ENCODE assay signal across 8 cellular contexts in genomic region chr1:174874337-174875053, GRCh38.
DNase-seq lines count a peak whose midpoint lies in the region; ATAC-seq and TF ChIP-seq lines count a peak whose summit lies in the region.

No MANE protein-coding gene starts in this region.

- no peak for TF ChIP-seq CTCF in CD4-positive, alpha-beta T cell (IDR thresholded peaks at IDR 0.05)
- no peak for TF ChIP-seq CTCF in brain microvascular endothelial cell (IDR thresholded peaks at IDR 0.05; ENCODE audit: low read depth, low read length, missing control alignments)

- no peak overlapping the region for H3K4me3 ChIP-seq in brain microvascular endothelial cell (ENCODE audit: low read depth, low read length)

- peak overlapping the region; percentile 89 for H3K4me3 Mint-ChIP-seq in CD4-positive, alpha-beta T cell
- peak overlapping the region; percentile 42 for H3K4me3 Mint-ChIP-seq in activated naive CD8-positive, alpha-beta T cell treated with anti-CD3 and anti-CD28 coated beads, Interleukin-2, amount 50 U/mL, for 24 hours
- H3K4me3 Mint-ChIP-seq in natural killer cell treated with Interleukin-12 subunit alpha and Interleukin-12 subunit beta and Interleukin-15 and Interleukin-18, amount 100 ng/mL, for 72 hours = peak overlapping the region; percentile 67

- no peaks in the 10 kb centered on the region for H3K36me3 ChIP-seq in brain microvascular endothelial cell (replicated peaks)

- H3K27ac Mint-ChIP-seq in CD4-positive, alpha-beta T cell = peak overlapping the region; percentile 78
- H3K27ac Mint-ChIP-seq in activated naive CD8-positive, alpha-beta T cell treated with anti-CD3 and anti-CD28 coated beads, Interleukin-2, amount 50 U/mL, for 24 hours = peak overlapping the region; percentile 49
- peak overlapping the region in 1 of 2 donors; percentile 59 for H3K27ac Mint-ChIP-seq in natural killer cell treated with Interleukin-12 subunit alpha and Interleukin-12 subunit beta and Interleukin-15 and Interleukin-18, amount 100 ng/mL, for 72 hours

- in situ Hi-C loops in brain microvascular endothelial cell (cut with HindIII; ENCODE audit: low pct_ligation_motif_present, low sequenced_read_pairs) = no loop called here

- H3K9me3 Mint-ChIP-seq in CD4-positive, alpha-beta T cell = no peaks in the 10 kb centered on the region
- no peaks in the 10 kb centered on the region for H3K9me3 Mint-ChIP-seq in activated naive CD8-positive, alpha-beta T cell treated with anti-CD3 and anti-CD28 coated beads, Interleukin-2, amount 50 U/mL, for 24 hours
- no peaks in the 10 kb centered on the region for H3K9me3 Mint-ChIP-seq in natural killer cell treated with Interleukin-12 subunit alpha and Interleukin-12 subunit beta and Interleukin-15 and Interleukin-18, amount 100 ng/mL, for 72 hours

- POLR2A ChIA-PET in CD4-positive, alpha-beta T cell (lab: Charles Lee) = interaction anchor here (1.2 to 5.0 kb wide), 4 partner anchors 75 to 125 kb away, joined by 3 to 32 read pairs (median 10); partner anchors contain the start of gene CACYBP

- no peaks in the 10 kb centered on the region for H3K9me3 ChIP-seq in CD4-positive, alpha-beta T cell (ENCODE audit: control insufficient read depth, low read length)

- H3K27ac ChIP-seq in CD4-positive, alpha-beta T cell (ENCODE audit: low read depth, low read length) = no peak overlapping the region
- no peak overlapping the region for H3K27ac ChIP-seq in brain microvascular endothelial cell

- DNase-seq in CD4-positive, alpha-beta T cell = no peak
- no peak for DNase-seq in activated naive CD8-positive, alpha-beta T cell treated with anti-CD3 and anti-CD28 coated beads, Interleukin-2, amount 50 U/mL, for 24 hours
- no peak for DNase-seq in natural killer cell treated with Interleukin-12 subunit alpha and Interleukin-12 subunit beta and Interleukin-15 and Interleukin-18, amount 100 ng/mL, for 72 hours (ENCODE audit: low spot score)
- DNase-seq in brain microvascular endothelial cell (no peak), RKO (ENCODE audit: low spot score) (no peak)
- no peak for DNase-seq in activated CD8-positive, alpha-beta memory T cell treated with anti-CD3 and anti-CD28 coated beads, Interleukin-2, amount 50 U/mL, for 48 hours

- no peaks in the 10 kb centered on the region for H3K27me3 Mint-ChIP-seq in CD4-positive, alpha-beta T cell
- H3K27me3 Mint-ChIP-seq in activated naive CD8-positive, alpha-beta T cell treated with anti-CD3 and anti-CD28 coated beads, Interleukin-2, amount 50 U/mL, for 24 hours = no peaks in the 10 kb centered on the region
- no peaks in the 10 kb centered on the region for H3K27me3 Mint-ChIP-seq in natural killer cell treated with Interleukin-12 subunit alpha and Interleukin-12 subunit beta and Interleukin-15 and Interleukin-18, amount 100 ng/mL, for 72 hours

- H3K36me3 Mint-ChIP-seq in CD4-positive, alpha-beta T cell (ENCODE audit: low read depth) = no peaks in the 10 kb centered on the region
- no peaks in the 10 kb centered on the region for H3K36me3 Mint-ChIP-seq in activated naive CD8-positive, alpha-beta T cell treated with anti-CD3 and anti-CD28 coated beads, Interleukin-2, amount 50 U/mL, for 24 hours (ENCODE audit: low read depth)
- peaks cover 1% of the 10 kb centered on the region for H3K36me3 Mint-ChIP-seq in natural killer cell treated with Interleukin-12 subunit alpha and Interleukin-12 subunit beta and Interleukin-15 and Interleukin-18, amount 100 ng/mL, for 72 hours

- H3K4me1 Mint-ChIP-seq in CD4-positive, alpha-beta T cell (ENCODE audit: low read depth) = peaks cover 35% of the 10 kb centered on the region
- peaks cover 30% of the 10 kb centered on the region for H3K4me1 Mint-ChIP-seq in activated naive CD8-positive, alpha-beta T cell treated with anti-CD3 and anti-CD28 coated beads, Interleukin-2, amount 50 U/mL, for 24 hours
- H3K4me1 Mint-ChIP-seq in natural killer cell treated with Interleukin-12 subunit alpha and Interleukin-12 subunit beta and Interleukin-15 and Interleukin-18, amount 100 ng/mL, for 72 hours (ENCODE audit: low read depth in 2 of 2) = peaks cover 14 to 18% of the 10 kb centered on the region in 2 donors

- CTCF ChIA-PET in CD4-positive, alpha-beta T cell (lab: Charles Lee) = interaction anchor here (1.1 to 1.2 kb wide), 2 partner anchors 11 to 126 kb away, joined by 3 to 4 read pairs; no protein-coding TSS in a partner anchor

- ATAC-seq in CD4-positive, alpha-beta T cell (ENCODE audit: poor library complexity) = no peak
- peak; percentile 71 for ATAC-seq in GM18873 (IDR thresholded peaks at IDR 0.05; ENCODE audit: low FRiP score, unreplicated experiment)
- peak; percentile 68 for ATAC-seq in HG03354 (IDR thresholded peaks at IDR 0.05; ENCODE audit: poor library complexity, severe bottlenecking, unreplicated experiment)
- ATAC-seq in activated naive CD8-positive, alpha-beta T cell treated with anti-CD3 and anti-CD28 coated beads, Interleukin-2, amount 50 U/mL, for 24 hours = no peak
- no peak for ATAC-seq in natural killer cell treated with Interleukin-12 subunit alpha and Interleukin-12 subunit beta and Interleukin-15 and Interleukin-18, amount 100 ng/mL, for 72 hours

- intact Hi-C loops in CD4-positive, alpha-beta T cell (cut with DNase I, micrococcal nuclease) = loop anchor here in 1 of 2 experiments (5.0 kb wide), 1 partner anchor 93 kb away; no protein-coding TSS in a partner anchor

- no peaks in the 10 kb centered on the region for H3K27me3 ChIP-seq in CD4-positive, alpha-beta T cell (ENCODE audit: control insufficient read depth, insufficient read depth, low read length)
- no peaks in the 10 kb centered on the region for H3K27me3 ChIP-seq in brain microvascular endothelial cell (replicated peaks)

Comparison
In these comparisons a context has a peak if more than half of its experiments do, and no peak if none do; other contexts are left out.
1. ATAC-seq: peak in GM18873 (single experiment) and HG03354 (single experiment); none in CD4-positive, alpha-beta T cell (single experiment), activated naive CD8-positive, alpha-beta T cell treated with anti-CD3 and anti-CD28 coated beads, Interleukin-2, amount 50 U/mL, for 24 hours (single experiment) and natural killer cell treated with Interleukin-12 subunit alpha and Interleukin-12 subunit beta and Interleukin-15 and Interleukin-18, amount 100 ng/mL, for 72 hours (0 of 2).
2. Peak in every context shown above with its lines, with median percentiles within 50 percentile points of each other: H3K4me3 Mint-ChIP-seq.